Comparison of ENCODE assay signal across 8 cellular contexts in genomic region chr19:3359850-3360493, GRCh38. TPM values are rescaled to one million over a fixed set of nuclear protein-coding genes. Genes with fewer than 3 reads are reported as not detected.
A peak's percentile ranks its signal among the peaks of the same experiment; 100 is the strongest.
DNase-seq lines count a peak whose midpoint lies in the region; ATAC-seq and TF ChIP-seq lines count a peak whose summit lies in the region.

No MANE protein-coding gene starts in this region.

- TF ChIP-seq CTCF in AG04449 (IDR thresholded peaks at IDR 0.05; ENCODE audit: insufficient read depth, low read length, missing control alignments): no peak
- no peak for TF ChIP-seq CTCF in choroid plexus epithelial cell (conservative IDR thresholded peaks at IDR 0.05; ENCODE audit: low read depth, low read length)
- no peak for TF ChIP-seq CTCF in mucosa of descending colon (IDR thresholded peaks at IDR 0.05)
- no peak for TF ChIP-seq CTCF in vagina (IDR thresholded peaks at IDR 0.05)

- H3K27ac ChIP-seq in SK-N-MC (peak overlapping the region; percentile 78), vagina (peak overlapping the region; percentile 99)

- H3K9me3 ChIP-seq in SK-N-MC (ENCODE audit: low read depth, low read length) (no peaks in the 10 kb centered on the region), mucosa of descending colon (no peaks in the 10 kb centered on the region), vagina (no peaks in the 10 kb centered on the region)

- POLR2A ChIA-PET in AG04449 (lab: Yijun Ruan, JAX): no interaction called here

- CTCF ChIA-PET in AG04449 (lab: Yijun Ruan, JAX): interaction anchor here (1.0 kb wide), 1 partner anchor 111 kb away, joined by 3 read pairs; no protein-coding TSS in a partner anchor

- H3K27me3 ChIP-seq in vagina: no peaks in the 10 kb centered on the region

- DNase-seq in AG04449 (ENCODE audit: low read depth, low spot score) (no peak), SK-N-MC (ENCODE audit: low read depth, low spot score) (no peak), choroid plexus epithelial cell (ENCODE audit: low read depth) (peak; percentile 47), mucosa of descending colon (peak in 2 of 3 donors; percentile 32 to 49), vagina (ENCODE audit: extremely low spot score in 2 of 2) (no peak), amniotic stem cell (lab: John Stamatoyannopoulos, UW) (no peak), medulla oblongata (ENCODE audit: extremely low spot score) (no peak)

- peak overlapping the region; percentile 83 for H3K9ac ChIP-seq in SK-N-MC (ENCODE audit: insufficient read length)

- H3K36me3 ChIP-seq in SK-N-MC (ENCODE audit: insufficient read depth, low read length): no peaks in the 10 kb centered on the region
- H3K36me3 ChIP-seq in mucosa of descending colon (ENCODE audit: low read depth): no peaks in the 10 kb centered on the region
- H3K36me3 ChIP-seq in vagina: no peaks in the 10 kb centered on the region

- H3K4me3 ChIP-seq in AG04449 (ENCODE audit: low read depth, low read length) (peak overlapping the region; percentile 68), SK-N-MC (peak overlapping the region; percentile 93), choroid plexus epithelial cell (ENCODE audit: low read depth, low read length) (peak overlapping the region; percentile 78), mucosa of descending colon (peak overlapping the region; percentile 99), vagina (peak overlapping the region; percentile 95 to 97)

- ATAC-seq in GM19025 (IDR thresholded peaks at IDR 0.05; ENCODE audit: low read depth, unreplicated experiment) (peak; percentile 21), mucosa of descending colon (peak; percentile 21)

- intact Hi-C loops in mucosa of descending colon (cut with DNase I, micrococcal nuclease): loop anchor here in 1 of 2 donors (10.0 kb wide), 1 partner anchor 65 kb away; no protein-coding TSS in a partner anchor
- intact Hi-C loops in vagina (cut with DNase I): no loop called here

- H3K4me1 ChIP-seq in mucosa of descending colon (ENCODE audit: low read depth): peaks cover 13% of the 10 kb centered on the region
- peaks cover 47% of the 10 kb centered on the region for H3K4me1 ChIP-seq in vagina

- no peak for TF ChIP-seq POLR2A in vagina (IDR thresholded peaks at IDR 0.05)

RNA-seq across cellular contexts. Expression of gene NFIC, which starts 6.4 kb away (rescaled TPM):
- 100 to 1,000 TPM in 1 of 3 donors, 10 to 100 TPM in 2; 38.4 to 210 (median 79.3) TPM for total RNA-seq in mucosa of descending colon
- total RNA-seq in vagina: 142 TPM

Comparison
In these comparisons a context has a peak if more than half of its experiments do, and no peak if none do; other contexts are left out.
1. DNase-seq: peak in choroid plexus epithelial cell (single experiment) and mucosa of descending colon (2 of 3); none in AG04449 (single experiment), SK-N-MC (single experiment), vagina (0 of 2), amniotic stem cell (single experiment) and medulla oblongata (single experiment).
2. Peak in every context shown above with its lines, with median percentiles within 50 percentile points of each other: H3K4me3 ChIP-seq.